In genomic region chr6:123189805-123190204, GRCh38 we compare ENCODE assay signal across 29 cellular contexts.
"Had no signal": no experiment of that assay in that cellular context is flagged by ENCODE, and none has a peak within 500 bp of the region (broad histone marks: within the 10 kb centered on the region; RNA-seq: fewer than 3 reads in every experiment).

No MANE protein-coding gene starts in this region.

- H3K36me3 Mint-ChIP-seq: natural killer cell; neural progenitor cell; stimulated activated memory B cell treated with anti-CD40 and anti-IgM and Interleukin-4, amounts not matched to agents 10 μg/mL and 1 μg/mL and 100 μg/mL, for 72 hours had no signal

- H3K27me3 Mint-ChIP-seq: progenitor cell of endocrine pancreas; stimulated activated memory B cell treated with anti-CD40 and anti-IgM and Interleukin-4, amounts not matched to agents 10 μg/mL and 1 μg/mL and 100 μg/mL, for 72 hours; stimulated activated naive CD8-positive, alpha-beta T cell treated with anti-CD3 and anti-CD28 coated beads, Interleukin-15, amount 100 ng/mL, for 72 hours had no signal

- H3K27ac ChIP-seq: neural progenitor cell, ovary, parathyroid adenoma, psoas muscle, right lobe of liver, sigmoid colon, suprapubic skin, testis, tibial artery, transverse colon, upper lobe of left lung, vagina had no signal

- H3K4me1 Mint-ChIP-seq: natural killer cell; nephron; neural progenitor cell; stimulated activated memory B cell treated with anti-CD40 and anti-IgM and Interleukin-4, amounts not matched to agents 10 μg/mL and 1 μg/mL and 100 μg/mL, for 72 hours; stimulated activated naive CD8-positive, alpha-beta T cell treated with anti-CD3 and anti-CD28 coated beads, Interleukin-15, amount 100 ng/mL, for 72 hours had no signal

- H3K4me2 ChIP-seq: neural progenitor cell had no signal

- H3K9me3 Mint-ChIP-seq: nephron, neural progenitor cell had no signal

- H3K36me3 ChIP-seq: neural progenitor cell, ovary, right lobe of liver, sigmoid colon, suprapubic skin, tibial artery, transverse colon, upper lobe of left lung, vagina had no signal

- H3K9ac ChIP-seq: neural progenitor cell, parathyroid adenoma had no signal

- ATAC-seq: natural killer cell; psoas muscle; right cardiac atrium; right lobe of liver; stimulated activated memory B cell treated with anti-CD40 and anti-IgM and Interleukin-4, amounts not matched to agents 10 μg/mL and 1 μg/mL and 100 μg/mL, for 72 hours; stimulated activated naive CD8-positive, alpha-beta T cell treated with anti-CD3 and anti-CD28 coated beads, Interleukin-15, amount 100 ng/mL, for 72 hours; stimulated activated naive CD8-positive, alpha-beta T cell treated with anti-CD3 and anti-CD28 coated beads, Interleukin-15, Interleukin-2, amounts not matched to agents 100 U/mL and 50 U/mL, for 24 hours had no signal

- H3K9me3 ChIP-seq: ovary, right lobe of liver, sigmoid colon, suprapubic skin, testis, tibial artery, transverse colon, upper lobe of left lung, vagina had no signal

- H3K4me1 ChIP-seq: neural progenitor cell, parathyroid adenoma, right lobe of liver, sigmoid colon, suprapubic skin, testis, tibial artery, transverse colon, upper lobe of left lung, vagina had no signal

- H3K4me3 ChIP-seq: neural progenitor cell, ovary, psoas muscle, right lobe of liver, sigmoid colon, suprapubic skin, testis, tibial artery, transverse colon, upper lobe of left lung, vagina had no signal

- H3K27me3 ChIP-seq: neural progenitor cell, ovary, right lobe of liver, sigmoid colon, suprapubic skin, testis, tibial artery, transverse colon, upper lobe of left lung, vagina had no signal

- DNase-seq: natural killer cell; occipital lobe; ovary; posterior cingulate gyrus; psoas muscle; right cardiac atrium; right lobe of liver; sigmoid colon; small intestine; stimulated activated CD4-positive, alpha-beta T cell treated with anti-CD3 and anti-CD28 coated beads, Interleukin-15, amount 100 ng/mL, for 24 hours; stimulated activated CD4-positive, alpha-beta T cell treated with anti-CD3 and anti-CD28 coated beads, Interleukin-2, amount 100 ng/mL, for 24 hours; stimulated activated CD4-positive, alpha-beta T cell treated with anti-CD3 and anti-CD28 coated beads, Interleukin-2, amount 100 ng/mL, for 48 hours; stimulated activated CD4-positive, alpha-beta T cell treated with anti-CD3 and anti-CD28 coated beads, Interleukin-4, amount 100 ng/mL, for 24 hours; stimulated activated CD8-positive, alpha-beta memory T cell treated with anti-CD3 and anti-CD28 coated beads, Interleukin-4, amount 100 ng/mL, for 48 hours; stimulated activated naive CD4-positive, alpha-beta T cell; stimulated activated naive CD8-positive, alpha-beta T cell treated with anti-CD3 and anti-CD28 coated beads, Interleukin-15, amount 100 ng/mL, for 72 hours; stimulated activated naive CD8-positive, alpha-beta T cell treated with anti-CD3 and anti-CD28 coated beads, Interleukin-15, Interleukin-2, amounts not matched to agents 100 U/mL and 50 U/mL, for 24 hours; substantia nigra; testis; tibial artery; transverse colon; upper lobe of left lung had no signal

- H2AFZ ChIP-seq: neural progenitor cell, parathyroid adenoma had no signal

- H3K4me3 Mint-ChIP-seq: natural killer cell; nephron; neural progenitor cell; stimulated activated memory B cell treated with anti-CD40 and anti-IgM and Interleukin-4, amounts not matched to agents 10 μg/mL and 1 μg/mL and 100 μg/mL, for 72 hours; stimulated activated naive CD8-positive, alpha-beta T cell treated with anti-CD3 and anti-CD28 coated beads, Interleukin-15, amount 100 ng/mL, for 72 hours had no signal

- H3K27ac Mint-ChIP-seq: natural killer cell; nephron; neural progenitor cell; progenitor cell of endocrine pancreas; stimulated activated memory B cell treated with anti-CD40 and anti-IgM and Interleukin-4, amounts not matched to agents 10 μg/mL and 1 μg/mL and 100 μg/mL, for 72 hours; stimulated activated naive CD8-positive, alpha-beta T cell treated with anti-CD3 and anti-CD28 coated beads, Interleukin-15, amount 100 ng/mL, for 72 hours had no signal

- H3K79me2 ChIP-seq: parathyroid adenoma had no signal
